In genomic region chr2:63301481-63301880, GRCh38 we compare ENCODE assay signal across 20 cellular contexts.
DNase-seq lines count a peak whose midpoint lies in the region; ATAC-seq and TF ChIP-seq lines count a peak whose summit lies in the region.
"Had no signal": no experiment of that assay in that cellular context is flagged by ENCODE, and none has a peak within 500 bp of the region (broad histone marks: within the 10 kb centered on the region; RNA-seq: fewer than 3 reads in every experiment).

No MANE protein-coding gene starts in this region.

- H3K4me1 ChIP-seq in liver (ENCODE audit: control insufficient read depth in 4 of 4, insufficient read depth in 4 of 4, low read length in 3 of 4), result no peaks in the 10 kb centered on the region
- H3K4me1 ChIP-seq: A549, Caco-2 had no signal

- H3K9me3 ChIP-seq in liver (ENCODE audit: control insufficient read depth in 4 of 4, low read length in 3 of 4), result peaks cover 24 to 57% (median 50%) of the 10 kb centered on the region in 4 donors

- peaks cover 68% of the 10 kb centered on the region for H3K9me3 Mint-ChIP-seq in activated CD4-positive, alpha-beta T cell treated with anti-CD3 and anti-CD28 coated beads for 36 hours (ENCODE audit: low read depth)

- no peaks in the 10 kb centered on the region for H3K27me3 Mint-ChIP-seq in activated CD4-positive, alpha-beta T cell treated with anti-CD3 and anti-CD28 coated beads for 36 hours
- H3K27me3 Mint-ChIP-seq: activated B cell treated with CpG ODN at 0.5 μM for 24 hours; activated naive CD4-positive, alpha-beta T cell treated with anti-CD3 and anti-CD28 coated beads, Interleukin-2, amount 50 U/mL, for 24 hours had no signal

- H3K4me1 Mint-ChIP-seq in activated CD4-positive, alpha-beta T cell treated with anti-CD3 and anti-CD28 coated beads for 36 hours, result no peaks in the 10 kb centered on the region
- H3K4me1 Mint-ChIP-seq: activated B cell treated with CpG ODN at 0.5 μM for 24 hours; activated naive CD4-positive, alpha-beta T cell treated with anti-CD3 and anti-CD28 coated beads, Interleukin-2, amount 50 U/mL, for 24 hours; brain had no signal

- H3K36me3 Mint-ChIP-seq in activated CD4-positive, alpha-beta T cell treated with anti-CD3 and anti-CD28 coated beads for 36 hours (ENCODE audit: low read depth), result peaks cover 60% of the 10 kb centered on the region

- 93% methylated on average over 1 of the region's 1 CpG for WGBS in liver

- no peak overlapping the region for H3K27ac ChIP-seq in liver (ENCODE audit: low read depth in 1 of 2, low read length in 2 of 2)
- H3K27ac ChIP-seq: A549 had no signal

- DNase-seq in activated CD4-positive, alpha-beta T cell treated with anti-CD3 and anti-CD28 coated beads for 36 hours, result peak; percentile 7
- DNase-seq in activated CD4-positive, alpha-beta T cell treated with anti-CD3 and anti-CD28 coated beads for 4 hours, result no peak
- DNase-seq in HFF-Myc (ENCODE audit: extremely low read depth, low read depth), result peak; percentile 11
- DNase-seq in astrocyte of the hippocampus (ENCODE audit: low read depth, low spot score), result peak; percentile 16
- DNase-seq in NCI-H226, result no peak
- DNase-seq: activated B cell treated with CpG ODN at 0.5 μM for 24 hours; activated CD8-positive, alpha-beta memory T cell treated with anti-CD3 and anti-CD28 coated beads for 24 hours; activated T-cell treated with anti-CD3 and anti-CD28 coated beads, Interleukin-2, amount 50 U/mL, for 4 hours; NCI-H1048; NCI-H510A; stimulated activated CD4-positive, alpha-beta T cell treated with anti-CD3 and anti-CD28 coated beads, Interleukin-4, amount 100 ng/mL, for 4 hours had no signal

- H3K27ac Mint-ChIP-seq in activated CD4-positive, alpha-beta T cell treated with anti-CD3 and anti-CD28 coated beads for 36 hours, result no peak overlapping the region
- H3K27ac Mint-ChIP-seq: activated B cell treated with CpG ODN at 0.5 μM for 24 hours; activated naive CD4-positive, alpha-beta T cell treated with anti-CD3 and anti-CD28 coated beads, Interleukin-2, amount 50 U/mL, for 24 hours; brain had no signal

- no peak overlapping the region for H3K4me3 Mint-ChIP-seq in activated CD4-positive, alpha-beta T cell treated with anti-CD3 and anti-CD28 coated beads for 36 hours
- H3K4me3 Mint-ChIP-seq: activated B cell treated with CpG ODN at 0.5 μM for 24 hours; activated naive CD4-positive, alpha-beta T cell treated with anti-CD3 and anti-CD28 coated beads, Interleukin-2, amount 50 U/mL, for 24 hours; activated T-cell treated with anti-CD3 and anti-CD28 coated beads, Interleukin-2, amount 50 U/mL, for 4 hours; brain had no signal

- TF ChIP-seq RAD21 in liver (IDR thresholded peaks at IDR 0.05), result no peak

- intact Hi-C loops in activated CD4-positive, alpha-beta T cell treated with anti-CD3 and anti-CD28 coated beads for 36 hours (cut with DNase I, micrococcal nuclease), result no loop called here

- H3K36me3 ChIP-seq in liver (ENCODE audit: control insufficient read depth in 4 of 4, insufficient read depth in 3 of 4, low read depth in 1 of 4, low read length in 3 of 4), result peaks cover 0 to 5% (median 0%) of the 10 kb centered on the region in 4 donors

- POLR2A ChIA-PET in activated CD4-positive, alpha-beta T cell treated with anti-CD3 and anti-CD28 coated beads for 36 hours (lab: Charles Lee), result no interaction called here

- CTCF ChIA-PET in activated CD4-positive, alpha-beta T cell treated with anti-CD3 and anti-CD28 coated beads for 36 hours (lab: Charles Lee), result no interaction called here

- H3K27me3 ChIP-seq in liver (ENCODE audit: control insufficient read depth in 4 of 4, insufficient read depth in 4 of 4, low read length in 3 of 4), result no peaks in the 10 kb centered on the region

- H3K4me3 ChIP-seq in HFF-Myc (replicated peaks; ENCODE audit: low read depth, low read length) (no peak overlapping the region), liver (ENCODE audit: low read depth in 1 of 3, low read length in 3 of 3) (peak overlapping the region in 2 of 3 donors; percentile 27 to 42)
- H3K4me3 ChIP-seq: A549, smooth muscle cell had no signal

- ATAC-seq in activated CD4-positive, alpha-beta T cell treated with anti-CD3 and anti-CD28 coated beads for 36 hours, result no peak
- no peak for ATAC-seq in GM19035 (IDR thresholded peaks at IDR 0.05; ENCODE audit: unreplicated experiment)
- ATAC-seq in GM18907 (IDR thresholded peaks at IDR 0.05; ENCODE audit: unreplicated experiment), result no peak
- ATAC-seq: A549; activated T-cell treated with anti-CD3 and anti-CD28 coated beads, Interleukin-2, amount 50 U/mL, for 4 hours; SK-N-SH treated with all-trans-retinoic acid at 6 μM for 48 hours had no signal

- H3K9ac ChIP-seq in liver (ENCODE audit: low read depth in 1 of 2, low read length in 2 of 2), result no peak overlapping the region

- no peak for TF ChIP-seq CTCF in HFF-Myc (IDR thresholded peaks at IDR 0.05; ENCODE audit: low read depth, low read length, missing control alignments)
- no peak for TF ChIP-seq CTCF in liver (IDR thresholded peaks at IDR 0.05; ENCODE audit: low read depth, low read length, missing input control)

TF ChIP-seq in liver, 16 proteins besides CTCF, POLR2A, EP300 and RAD21:
- no peak for TF ChIP-seq SP1 (IDR thresholded peaks at IDR 0.05)
- no peak for TF ChIP-seq NR2F2 (IDR thresholded peaks at IDR 0.05)
- TF ChIP-seq FOXA1 (IDR thresholded peaks at IDR 0.05), result no peak
- no peak for TF ChIP-seq FOXA2 (IDR thresholded peaks at IDR 0.05)
- TF ChIP-seq REST (IDR thresholded peaks at IDR 0.05), result no peak
- no peak for TF ChIP-seq JUND (IDR thresholded peaks at IDR 0.05)
- no peak for TF ChIP-seq EGR1 (IDR thresholded peaks at IDR 0.05; ENCODE audit: low read depth in 2 of 2)
- no peak for TF ChIP-seq HNF4G (IDR thresholded peaks at IDR 0.05)
- no peak for TF ChIP-seq TAF1 (conservative IDR thresholded peaks at IDR 0.05)
- no peak for TF ChIP-seq HNF4A (conservative IDR thresholded peaks at IDR 0.05)
- TF ChIP-seq ATF3 (IDR thresholded peaks at IDR 0.05), result no peak
- TF ChIP-seq GABPA (IDR thresholded peaks at IDR 0.05 in 1 of 2, conservative IDR thresholded peaks at IDR 0.05 in 1 of 2), result no peak
- TF ChIP-seq ZBTB33 (IDR thresholded peaks at IDR 0.05), result no peak
- no peak for TF ChIP-seq MAX (IDR thresholded peaks at IDR 0.05)

Comparison
In these comparisons a context has a peak if more than half of its experiments do, and no peak if none do; other contexts are left out.
1. DNase-seq: peak in activated CD4-positive, alpha-beta T cell treated with anti-CD3 and anti-CD28 coated beads for 36 hours (single experiment), HFF-Myc (single experiment) and astrocyte of the hippocampus (single experiment); none in activated CD4-positive, alpha-beta T cell treated with anti-CD3 and anti-CD28 coated beads for 4 hours (0 of 2) and NCI-H226 (single experiment).